ENCODE assay signal across 34 cellular contexts in the genomic region with DNA sequence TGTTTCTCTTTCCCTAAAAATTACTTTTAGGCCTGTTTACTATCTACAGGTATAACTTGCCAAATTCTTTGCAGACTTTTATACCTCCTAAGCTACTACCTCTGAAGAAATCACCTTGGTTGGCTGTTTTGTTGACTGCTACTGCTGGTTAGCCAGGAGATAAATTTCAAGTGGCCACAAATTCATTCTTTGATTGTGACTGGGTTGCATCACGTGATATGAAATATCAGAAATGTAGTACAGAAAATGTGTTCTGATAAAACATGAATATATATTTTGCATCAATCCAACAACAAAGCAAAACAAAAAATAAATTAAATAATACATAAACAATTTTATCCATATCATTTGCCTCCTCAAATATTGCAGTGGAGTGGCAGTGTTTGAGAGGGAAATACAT.
"Had no signal": no experiment of that assay in that cellular context is flagged by ENCODE, and none has a peak within 500 bp of the region (broad histone marks: within the 10 kb centered on the region; RNA-seq: fewer than 3 reads in every experiment).

No MANE protein-coding gene starts in this region.

- H3K36me3 ChIP-seq: MG63 had no signal

- DNase-seq: Karpas-422, Kasumi-1, MG63, MM.1S, MV-4-11, NCI-H1048, NCI-H1092, NCI-H1105, NCI-H1105 treated with DMSO at 0.1 percent for 48 hours, NCI-H1417, NCI-H1417 treated with DMSO at 0.1 percent for 48 hours, NCI-H1436, NCI-H1436 treated with DMSO at 0.1 percent for 48 hours, NCI-H1694, NCI-H1694 treated with DMSO at 0.1 percent for 48 hours, NCI-H187, NCI-H187 treated with DMSO at 0.1 percent for 48 hours, NCI-H1930, NCI-H2029, NCI-H2029 treated with DMSO at 0.1 percent for 48 hours, NCI-H2081, NCI-H2081 treated with DMSO at 0.1 percent for 48 hours, NCI-H2107, NCI-H2171, NCI-H2171 treated with DMSO at 0.1 percent for 48 hours, NCI-H2227 treated with DMSO at 0.1 percent for 48 hours, NCI-H226, NCI-H345, NCI-H446, NCI-H446 treated with DMSO at 0.1 percent for 48 hours, NCI-H510A, NCI-H510A treated with DMSO at 0.1 percent for 48 hours, NCI-H524, NCI-H524 treated with DMSO at 0.1 percent for 48 hours had no signal

- H3K27me3 ChIP-seq: MG63 had no signal

- H3K9me3 ChIP-seq: MG63 had no signal

- H3K4me3 ChIP-seq: MG63 had no signal
